In the genomic region with DNA sequence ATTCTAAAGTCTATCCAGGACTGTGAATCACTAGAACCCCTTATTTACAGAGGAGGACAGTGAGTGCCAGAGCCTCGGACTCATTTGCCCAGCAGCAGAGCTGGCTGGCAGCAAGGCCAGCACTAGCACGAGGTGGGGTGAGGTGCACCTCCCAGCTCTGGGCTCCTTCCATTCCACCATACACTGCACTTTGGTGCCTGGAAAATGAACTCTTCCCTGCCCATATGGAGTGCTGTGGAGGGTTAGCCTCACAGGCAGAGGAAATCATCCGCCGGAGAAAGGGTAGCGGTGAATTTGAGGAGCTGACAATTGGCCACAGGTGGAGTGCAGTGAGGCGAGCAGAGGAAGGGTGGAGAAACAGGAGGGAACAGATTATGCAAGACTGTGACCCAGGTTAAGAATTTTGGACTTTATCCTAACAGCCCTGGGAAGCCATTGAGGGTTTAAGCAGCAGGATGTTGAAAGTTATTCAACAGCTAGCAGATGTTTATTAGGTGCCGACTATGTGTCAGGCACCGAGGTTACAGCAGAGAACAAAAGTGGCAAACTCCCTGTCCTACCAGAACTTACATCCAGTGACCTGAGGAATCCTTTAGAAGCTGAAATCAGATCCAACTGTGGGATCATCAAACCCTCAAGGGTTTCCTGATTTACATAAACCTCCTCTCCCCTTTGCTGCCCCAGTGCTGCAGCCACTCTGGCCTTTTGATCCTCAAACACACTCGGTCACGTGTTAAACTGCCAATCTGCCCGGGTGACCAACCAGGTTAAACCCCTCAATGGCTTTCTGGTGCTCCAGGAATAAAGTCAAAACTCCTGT, we compare ENCODE assay signal across 8 cellular contexts. TPM values are rescaled to one million over a fixed set of nuclear protein-coding genes. Genes with fewer than 3 reads are reported as not detected.
DNase-seq lines count a peak whose midpoint lies in the region; ATAC-seq, FAIRE-seq and TF ChIP-seq lines count a peak whose summit lies in the region.
"Had no signal": no experiment of that assay in that cellular context is flagged by ENCODE, and none has a peak within 500 bp of the region (broad histone marks: within the 10 kb centered on the region; RNA-seq: fewer than 3 reads in every experiment).

No MANE protein-coding gene starts in this region.

- ATAC-seq in HepG2, result peak; percentile 82

- peaks cover 79% of the 10 kb centered on the region for H3K79me2 ChIP-seq in HepG2 (ENCODE audit: insufficient read depth, low read length)

- H3K9me3 ChIP-seq in HepG2 (ENCODE audit: low read length) (no peaks in the 10 kb centered on the region), thymus (ENCODE audit: control insufficient read depth) (no peaks in the 10 kb centered on the region)

- DNase-seq in LoVo (ENCODE audit: low spot score), result peak; percentile 22
- peak; percentile 95 for DNase-seq in HepG2 (ENCODE audit: low spot score)
- DNase-seq in Kasumi-1 (lab: John Stamatoyannopoulos, UW), result no peak
- DNase-seq in NCI-H2081 (lab: John Stamatoyannopoulos, UW), result no peak
- DNase-seq in GM10248 (ENCODE audit: extremely low spot score), result no peak
- DNase-seq: stimulated activated CD4-positive, alpha-beta T cell treated with anti-CD3 and anti-CD28 coated beads, Interleukin-2, amount 100 ng/mL, for 24 hours had no signal

- no TSS peak for BruUV-seq in HepG2 (replicated peaks; lab: Mats Ljungman, UMichigan)

- POLR2A ChIA-PET in HepG2 (lab: Yijun Ruan, JAX), result interaction anchor here (0.5 to 3.6 kb wide), 16 partner anchors 10 to 1312 kb away, joined by 3 to 22 read pairs (median 5); a partner anchor contains a TSS
- POLR2A ChIA-PET in GM10248 (lab: Yijun Ruan, JAX), result no interaction called here

- H3K4me1 ChIP-seq in HepG2 (ENCODE audit: insufficient read depth, low read length), result peaks cover 86% of the 10 kb centered on the region
- peaks cover 4% of the 10 kb centered on the region for H3K4me1 ChIP-seq in thymus (ENCODE audit: control insufficient read depth, insufficient read depth, low read length)

- H3K36me3 Mint-ChIP-seq in dendritic cell treated with granulocyte-macrophage colony-stimulating factor and Interleukin-4, amounts not matched to agents 40 ng/mL and 50 ng/mL, for 4 days (ENCODE audit: low read depth), result peaks cover 82% of the 10 kb centered on the region

- H2AFZ ChIP-seq in HepG2 (ENCODE audit: low read length), result no peak overlapping the region

- peak overlapping the region; percentile 93 for H3K27ac ChIP-seq in HepG2 (ENCODE audit: extremely low read length, insufficient read depth, low read length)
- H3K27ac ChIP-seq in thymus (ENCODE audit: low read depth), result peak overlapping the region; percentile 57

- CTCF ChIA-PET in HepG2 (lab: Yijun Ruan, JAX; ENCODE audit: low intra/inter-chr PET ratio, low total read pairs) (no interaction called here), GM10248 (lab: Yijun Ruan, JAX) (interaction anchor here (1.2 to 5.4 kb wide), 2 partner anchors 11 to 104 kb away, joined by 4 to 30 read pairs; no protein-coding TSS in a partner anchor)

- TF ChIP-seq EP300 in HepG2 (IDR thresholded peaks at IDR 0.05; ENCODE audit: low read depth in 2 of 2, low read length in 2 of 2), result peak in 1 of 2 experiments; percentile 81; a peak in 2 of 4 replicates
- TF ChIP-seq EP300 in HepG2 (CRISPR knock-in tag; IDR thresholded peaks at IDR 0.05; ENCODE audit: borderline replicate concordance), result no peak; the same call in 1 of the 2 replicates

- H4K20me1 ChIP-seq in HepG2 (ENCODE audit: insufficient read depth, low read length), result no peaks in the 10 kb centered on the region

- in situ Hi-C loops in HepG2 (cut with HindIII; ENCODE audit: extremely low pct_ligation_motif_present, low pct_unique_long_range_greater_than_20kb), result no loop called here

- intact Hi-C loops in dendritic cell treated with granulocyte-macrophage colony-stimulating factor and Interleukin-4, amounts not matched to agents 40 ng/mL and 50 ng/mL, for 4 days (cut with micrococcal nuclease), result no loop called here
- intact Hi-C loops in HepG2 (cut with micrococcal nuclease; ENCODE audit: unreplicated experiment), result no loop called here

- H3K9ac ChIP-seq in HepG2 (ENCODE audit: insufficient read depth, low read depth, low read length), result peak overlapping the region; percentile 72

- peak; percentile 99 for FAIRE-seq in HepG2 (lab: Jason Lieb, UNC)

- peaks cover 0 to 13% of the 10 kb centered on the region in 2 experiments; a peak in 2 of 5 replicates for H3K36me3 ChIP-seq in HepG2 (replicated peaks in 1 of 2; ENCODE audit: control insufficient read depth in 1 of 2, insufficient read depth in 2 of 2, low read length in 2 of 2)
- H3K36me3 ChIP-seq in thymus (ENCODE audit: control insufficient read depth, insufficient read depth), result peaks cover 3% of the 10 kb centered on the region

- no peaks in the 10 kb centered on the region for H3K27me3 Mint-ChIP-seq in dendritic cell treated with granulocyte-macrophage colony-stimulating factor and Interleukin-4, amounts not matched to agents 40 ng/mL and 50 ng/mL, for 4 days

- TF ChIP-seq POLR2A in HepG2 (IDR thresholded peaks at IDR 0.05; ENCODE audit: insufficient read depth in 1 of 2, low read depth in 2 of 2, low read length in 2 of 2), result peak in 1 of 2 experiments; percentile 54; a peak in 3 of 4 replicates

- no peaks in the 10 kb centered on the region for H3K27me3 ChIP-seq in HepG2 (ENCODE audit: control insufficient read depth in 1 of 2, insufficient read depth in 2 of 2, low read length in 2 of 2)
- no peaks in the 10 kb centered on the region for H3K27me3 ChIP-seq in thymus (ENCODE audit: control insufficient read depth, insufficient read depth)

- no peaks in the 10 kb centered on the region for H3K9me3 Mint-ChIP-seq in dendritic cell treated with granulocyte-macrophage colony-stimulating factor and Interleukin-4, amounts not matched to agents 40 ng/mL and 50 ng/mL, for 4 days

- peak overlapping the region; percentile 48 for H3K27ac Mint-ChIP-seq in dendritic cell treated with granulocyte-macrophage colony-stimulating factor and Interleukin-4, amounts not matched to agents 40 ng/mL and 50 ng/mL, for 4 days

- no peak overlapping the region for H3K4me3 Mint-ChIP-seq in dendritic cell treated with granulocyte-macrophage colony-stimulating factor and Interleukin-4, amounts not matched to agents 40 ng/mL and 50 ng/mL, for 4 days

- H3K4me3 ChIP-seq in HepG2 (replicated peaks in 1 of 3; ENCODE audit: insufficient read depth in 1 of 3, low read depth in 2 of 3, low read length in 3 of 3) (peak overlapping the region; percentile 27 to 66 (median 46)), thymus (ENCODE audit: low read length) (no peak overlapping the region)

- WGBS in HepG2 (ENCODE audit: low lambda C conversion rate), result 1% methylated on average over 11 of the region's 11 CpGs
- 93% methylated on average over 11 of the region's 11 CpGs for WGBS in thymus

- TF ChIP-seq CTCF in HepG2 (CRISPR knock-in tag; IDR thresholded peaks at IDR 0.05) (no peak), GM10248 (IDR thresholded peaks at IDR 0.05; ENCODE audit: control extremely low read depth, extremely low read depth, low read depth, missing control alignments) (no peak)

- H3K4me2 ChIP-seq in HepG2 (ENCODE audit: low read depth, low read length), result peak overlapping the region; percentile 96

- TF ChIP-seq RAD21 in HepG2 (CRISPR knock-in tag; IDR thresholded peaks at IDR 0.05), result 0 out of 2 replicates have a peak, but pooled peaks have one; percentile 9

- peaks cover 89% of the 10 kb centered on the region for H3K4me1 Mint-ChIP-seq in dendritic cell treated with granulocyte-macrophage colony-stimulating factor and Interleukin-4, amounts not matched to agents 40 ng/mL and 50 ng/mL, for 4 days (ENCODE audit: low read depth)

RNA-seq across cellular contexts. Expression of a gene that starts 6.2 kb away (rescaled TPM):
- 38.7 and 46.2 TPM in 2 replicates for total RNA-seq in HepG2 (2016; rRNA removed; fragmentation: Illumina TruSeq; extraction: Trizol)
- total RNA-seq in HepG2 (2016; cell fraction: cytosol; rRNA removed; fragmentation: Illumina TruSeq; extraction: Trizol; ENCODE audit: low read depth), result 9.6 and 10.3 TPM in 2 replicates
- total RNA-seq in HepG2 (2016; cell fraction: insoluble cytoplasmic fraction; rRNA removed; fragmentation: Illumina TruSeq; extraction: Trizol), result 37.1 and 41.8 TPM in 2 replicates
- total RNA-seq in HepG2 (2016; cell fraction: membrane; rRNA removed; fragmentation: Illumina TruSeq; extraction: Trizol), result 26.1 and 27.6 TPM in 2 replicates
- total RNA-seq in HepG2 (2016; cell fraction: nucleus; rRNA removed; fragmentation: Illumina TruSeq; extraction: Trizol), result 24.8 and 31.3 TPM in 2 replicates
- polyA plus RNA-seq in HepG2 (2011; rRNA removed), result 27.1 and 28.1 TPM in 2 replicates
- 21.8 and 22.0 TPM in 2 replicates for polyA plus RNA-seq in HepG2 (2011; cell fraction: cytosol; rRNA removed)
- 35.8 and 38.4 TPM in 2 replicates for polyA plus RNA-seq in HepG2 (2011; cell fraction: nucleus; rRNA removed)
- polyA plus RNA-seq in HepG2 (2012), result 25.7 and 28.0 TPM in 2 replicates
- polyA plus RNA-seq in HepG2 (2016; cell fraction: cytosol; fragmentation: Illumina TruSeq; extraction: Trizol; ENCODE audit: low read depth), result 4.6 and 5.3 TPM in 2 replicates
- polyA plus RNA-seq in HepG2 (2016; cell fraction: insoluble cytoplasmic fraction; fragmentation: Illumina TruSeq; extraction: Trizol; ENCODE audit: low read depth), result 44.5 and 52.1 TPM in 2 replicates
- 13.3 and 13.6 TPM in 2 replicates for polyA plus RNA-seq in HepG2 (2016; cell fraction: membrane; fragmentation: Illumina TruSeq; extraction: Trizol; ENCODE audit: low read depth)
- polyA plus RNA-seq in HepG2 (2016; cell fraction: nucleus; fragmentation: Illumina TruSeq; extraction: Trizol; ENCODE audit: insufficient read depth, low read depth), result 60.9 and 65.2 TPM in 2 replicates
- polyA minus RNA-seq in HepG2 (2011; rRNA and poly(A)+ RNA removed; ENCODE audit: low replicate concordance), result 37.4 and 51.8 TPM in 2 replicates
- polyA minus RNA-seq in HepG2 (2011; cell fraction: cytosol; rRNA and poly(A)+ RNA removed), result 14.8 and 19.4 TPM in 2 replicates
- 23.9 and 26.0 TPM in 2 replicates for polyA minus RNA-seq in HepG2 (2011; cell fraction: nucleus; rRNA and poly(A)+ RNA removed)
- polyA plus RNA-seq in thymus, result 31.3 TPM

RNA-seq across cellular contexts. Expression of a gene that starts 43.7 kb away (rescaled TPM):
- total RNA-seq in HepG2 (2016; rRNA removed; fragmentation: Illumina TruSeq; extraction: Trizol), result 30.4 and 35.1 TPM in 2 replicates
- 5.9 and 7.6 TPM in 2 replicates for total RNA-seq in HepG2 (2016; cell fraction: cytosol; rRNA removed; fragmentation: Illumina TruSeq; extraction: Trizol; ENCODE audit: low read depth)
- total RNA-seq in HepG2 (2016; cell fraction: insoluble cytoplasmic fraction; rRNA removed; fragmentation: Illumina TruSeq; extraction: Trizol), result 25.6 and 34.0 TPM in 2 replicates
- total RNA-seq in HepG2 (2016; cell fraction: membrane; rRNA removed; fragmentation: Illumina TruSeq; extraction: Trizol), result 13.2 and 15.4 TPM in 2 replicates
- 26.9 and 31.0 TPM in 2 replicates for total RNA-seq in HepG2 (2016; cell fraction: nucleus; rRNA removed; fragmentation: Illumina TruSeq; extraction: Trizol)
- polyA plus RNA-seq in HepG2 (2011; rRNA removed) (38.2 and 41.7 TPM in 2 replicates), thymus (0.59 TPM)
- 29.0 and 39.2 TPM in 2 replicates for polyA plus RNA-seq in HepG2 (2011; cell fraction: cytosol; rRNA removed)
- polyA plus RNA-seq in HepG2 (2011; cell fraction: nucleus; rRNA removed), result 86.1 and 97.2 TPM in 2 replicates
- 34.9 and 37.3 TPM in 2 replicates for polyA plus RNA-seq in HepG2 (2012)
- polyA plus RNA-seq in HepG2 (2016; cell fraction: cytosol; fragmentation: Illumina TruSeq; extraction: Trizol; ENCODE audit: low read depth), result 4.4 and 6.6 TPM in 2 replicates
- 20.8 and 23.2 TPM in 2 replicates for polyA plus RNA-seq in HepG2 (2016; cell fraction: insoluble cytoplasmic fraction; fragmentation: Illumina TruSeq; extraction: Trizol; ENCODE audit: low read depth)
- 8.8 and 10.0 TPM in 2 replicates for polyA plus RNA-seq in HepG2 (2016; cell fraction: membrane; fragmentation: Illumina TruSeq; extraction: Trizol; ENCODE audit: low read depth)
- 40.0 and 40.3 TPM in 2 replicates for polyA plus RNA-seq in HepG2 (2016; cell fraction: nucleus; fragmentation: Illumina TruSeq; extraction: Trizol; ENCODE audit: insufficient read depth, low read depth)
- 0.12 and 47.7 TPM in 2 replicates for polyA minus RNA-seq in HepG2 (2011; rRNA and poly(A)+ RNA removed; ENCODE audit: low replicate concordance)
- 22.0 and 26.2 TPM in 2 replicates for polyA minus RNA-seq in HepG2 (2011; cell fraction: cytosol; rRNA and poly(A)+ RNA removed)
- 45.7 and 67.4 TPM in 2 replicates for polyA minus RNA-seq in HepG2 (2011; cell fraction: nucleus; rRNA and poly(A)+ RNA removed)

RNA-seq across cellular contexts. Expression of a gene that starts 46.0 kb away (rescaled TPM):
- 4.1 and 4.5 TPM in 2 replicates for total RNA-seq in HepG2 (2016; rRNA removed; fragmentation: Illumina TruSeq; extraction: Trizol)
- total RNA-seq in HepG2 (2016; cell fraction: cytosol; rRNA removed; fragmentation: Illumina TruSeq; extraction: Trizol; ENCODE audit: low read depth), result 0.44 and 0.61 TPM in 2 replicates
- total RNA-seq in HepG2 (2016; cell fraction: insoluble cytoplasmic fraction; rRNA removed; fragmentation: Illumina TruSeq; extraction: Trizol), result 3.6 and 4.2 TPM in 2 replicates
- total RNA-seq in HepG2 (2016; cell fraction: membrane; rRNA removed; fragmentation: Illumina TruSeq; extraction: Trizol), result 2.1 and 2.3 TPM in 2 replicates
- 4.0 and 4.1 TPM in 2 replicates for total RNA-seq in HepG2 (2016; cell fraction: nucleus; rRNA removed; fragmentation: Illumina TruSeq; extraction: Trizol)
- polyA plus RNA-seq in HepG2 (2011; rRNA removed), result 6.8 and 7.6 TPM in 2 replicates
- polyA plus RNA-seq in HepG2 (2011; cell fraction: cytosol; rRNA removed), result 3.3 and 4.0 TPM in 2 replicates
- polyA plus RNA-seq in HepG2 (2011; cell fraction: nucleus; rRNA removed), result 11.9 and 13.4 TPM in 2 replicates
- 4.9 and 6.0 TPM in 2 replicates for polyA plus RNA-seq in HepG2 (2012)
- 0.32 and 0.33 TPM in 2 replicates for polyA plus RNA-seq in HepG2 (2016; cell fraction: cytosol; fragmentation: Illumina TruSeq; extraction: Trizol; ENCODE audit: low read depth)
- 4.6 and 4.8 TPM in 2 replicates for polyA plus RNA-seq in HepG2 (2016; cell fraction: insoluble cytoplasmic fraction; fragmentation: Illumina TruSeq; extraction: Trizol; ENCODE audit: low read depth)
- 1.0 and 1.3 TPM in 2 replicates for polyA plus RNA-seq in HepG2 (2016; cell fraction: membrane; fragmentation: Illumina TruSeq; extraction: Trizol; ENCODE audit: low read depth)
- polyA plus RNA-seq in HepG2 (2016; cell fraction: nucleus; fragmentation: Illumina TruSeq; extraction: Trizol; ENCODE audit: insufficient read depth, low read depth), result 8.1 and 9.5 TPM in 2 replicates
- 0.05 and 3.6 TPM in 2 replicates for polyA minus RNA-seq in HepG2 (2011; rRNA and poly(A)+ RNA removed; ENCODE audit: low replicate concordance)
- 2.0 and 2.2 TPM in 2 replicates for polyA minus RNA-seq in HepG2 (2011; cell fraction: cytosol; rRNA and poly(A)+ RNA removed)
- polyA minus RNA-seq in HepG2 (2011; cell fraction: nucleus; rRNA and poly(A)+ RNA removed), result 4.0 and 5.1 TPM in 2 replicates
- polyA plus RNA-seq in thymus, result 0.16 TPM

Comparison
In these comparisons a context has a peak if more than half of its experiments do, and no peak if none do; other contexts are left out.
1. DNase-seq: peak in LoVo (single experiment) and HepG2 (single experiment); none in Kasumi-1 (0 of 2), NCI-H2081 (0 of 2) and GM10248 (single experiment).